34 cellular contexts compared by ENCODE assay signal in genomic region chr12:2984249-2984648, GRCh38.
"Had no signal": no experiment of that assay in that cellular context is flagged by ENCODE, and none has a peak within 500 bp of the region (broad histone marks: within the 10 kb centered on the region; RNA-seq: fewer than 3 reads in every experiment).

No MANE protein-coding gene starts in this region.

- H3K27ac Mint-ChIP-seq: activated CD8-positive, alpha-beta memory T cell treated with anti-CD3 and anti-CD28 coated beads, Interleukin-2, amount 10 ng/mL, durations not matched to agents 7 days and 5 days; activated CD8-positive, alpha-beta T cell treated with anti-CD3 and anti-CD28 coated beads, Interleukin-2, amount 10 ng/mL, durations not matched to agents 7 days and 5 days; activated naive CD8-positive, alpha-beta T cell; activated T-cell treated with anti-CD3 and anti-CD28 coated beads, Interleukin-2, amount 50 U/mL, for 72 hours; naive B cell; stimulated activated naive B cell treated with anti-CD40 and anti-IgM and Interleukin-4, amounts not matched to agents 10 μg/mL and 1 μg/mL and 100 μg/mL, for 72 hours; T-helper 1 cell treated with Interleukin-12 subunit alpha and Interleukin-12 subunit beta and Interleukin-4 antibody, amounts not matched to agents 30 μg/mL and 1 μg/mL, for 36 hours had no signal

- H3K4me1 Mint-ChIP-seq: activated CD8-positive, alpha-beta memory T cell treated with anti-CD3 and anti-CD28 coated beads, Interleukin-2, amount 10 ng/mL, durations not matched to agents 7 days and 5 days; naive B cell had no signal

- H3K4me3 ChIP-seq: body of pancreas, colonic mucosa, right atrium auricular region, stomach, suprapubic skin, tibial artery, upper lobe of right lung had no signal

- H3K27ac ChIP-seq: colonic mucosa, parathyroid adenoma, right atrium auricular region, stomach, suprapubic skin, tibial artery, upper lobe of right lung, WERI-Rb-1 had no signal

- H3K27me3 Mint-ChIP-seq: activated CD8-positive, alpha-beta memory T cell treated with anti-CD3 and anti-CD28 coated beads, Interleukin-2, amount 10 ng/mL, durations not matched to agents 7 days and 5 days; activated naive CD8-positive, alpha-beta T cell had no signal

- H3K9me3 Mint-ChIP-seq: activated T-cell treated with anti-CD3 and anti-CD28 coated beads, Interleukin-2, amount 50 U/mL, for 72 hours; T-helper 1 cell treated with Interleukin-12 subunit alpha and Interleukin-12 subunit beta and Interleukin-4 antibody, amounts not matched to agents 30 μg/mL and 1 μg/mL, for 36 hours had no signal

- H3K4me3 Mint-ChIP-seq: activated CD8-positive, alpha-beta memory T cell treated with anti-CD3 and anti-CD28 coated beads, Interleukin-2, amount 10 ng/mL, durations not matched to agents 7 days and 5 days; activated CD8-positive, alpha-beta T cell treated with anti-CD3 and anti-CD28 coated beads, Interleukin-2, amount 10 ng/mL, durations not matched to agents 7 days and 5 days; activated naive CD8-positive, alpha-beta T cell; activated T-cell treated with anti-CD3 and anti-CD28 coated beads, Interleukin-2, amount 50 U/mL, for 72 hours; naive B cell; nephron progenitor cell; stimulated activated naive B cell treated with anti-CD40 and anti-IgM and Interleukin-4, amounts not matched to agents 10 μg/mL and 1 μg/mL and 100 μg/mL, for 72 hours; T-helper 1 cell treated with Interleukin-12 subunit alpha and Interleukin-12 subunit beta and Interleukin-4 antibody, amounts not matched to agents 30 μg/mL and 1 μg/mL, for 36 hours had no signal

- H3K36me3 ChIP-seq: colonic mucosa, right atrium auricular region, suprapubic skin, upper lobe of right lung had no signal

- ATAC-seq: activated CD8-positive, alpha-beta memory T cell treated with anti-CD3 and anti-CD28 coated beads, Interleukin-2, amount 10 ng/mL, durations not matched to agents 7 days and 5 days; activated CD8-positive, alpha-beta T cell treated with anti-CD3 and anti-CD28 coated beads, Interleukin-2, amount 10 ng/mL, durations not matched to agents 7 days and 5 days; activated T-cell treated with anti-CD3 and anti-CD28 coated beads, Interleukin-2, amount 50 U/mL, for 72 hours; body of pancreas; left cardiac atrium; left ventricle myocardium superior; stimulated activated naive B cell treated with anti-CD40 and anti-IgM and Interleukin-4, amounts not matched to agents 10 μg/mL and 1 μg/mL and 100 μg/mL, for 72 hours; upper lobe of right lung had no signal

- H3K27me3 ChIP-seq: body of pancreas, colonic mucosa, right atrium auricular region, stomach, suprapubic skin, tibial artery, upper lobe of right lung had no signal

- FAIRE-seq: endometrium, keratinocyte, TTC549 had no signal

- DNase-seq: activated CD4-positive, alpha-beta T cell treated with anti-CD3 and anti-CD28 coated beads for 1 hour; activated CD4-positive, alpha-beta T cell treated with anti-CD3 and anti-CD28 coated beads, Interleukin-2, amount 50 U/mL, for 1 hour; activated CD8-positive, alpha-beta memory T cell treated with anti-CD3 and anti-CD28 coated beads, Interleukin-2, amount 10 ng/mL, durations not matched to agents 7 days and 5 days; activated CD8-positive, alpha-beta T cell treated with anti-CD3 and anti-CD28 coated beads, Interleukin-2, amount 10 ng/mL, durations not matched to agents 7 days and 5 days; activated effector memory CD4-positive, alpha-beta T cell treated with Interleukin-2 at 50 U/mL for 16 hours; activated naive CD4-positive, alpha-beta T cell treated with Interleukin-2 at 50 U/mL for 16 hours; activated T-cell treated with anti-CD3 and anti-CD28 coated beads, Interleukin-2, amount 50 U/mL, for 72 hours; anterior cingulate cortex; body of pancreas; colonic mucosa; effector CD8-positive, alpha-beta T cell; head of caudate nucleus; hippocampal formation; left cardiac atrium; left ventricle myocardium superior; naive B cell; nephron progenitor cell; nucleus accumbens; stimulated activated CD4-positive, alpha-beta T cell treated with anti-CD3 and anti-CD28 coated beads, Interleukin-15, amount 100 ng/mL, for 24 hours; stimulated activated CD4-positive, alpha-beta T cell treated with anti-CD3 and anti-CD28 coated beads, Interleukin-2, amount 100 ng/mL, for 24 hours; stimulated activated naive B cell treated with anti-CD40 and anti-IgM and Interleukin-4, amounts not matched to agents 10 μg/mL and 1 μg/mL and 100 μg/mL, for 72 hours; stomach; T-helper 9 cell; tibial artery; upper lobe of right lung; WERI-Rb-1 had no signal

- H3K9me3 ChIP-seq: body of pancreas, colonic mucosa, right atrium auricular region, suprapubic skin, upper lobe of right lung had no signal

- H3K4me1 ChIP-seq: colonic mucosa, parathyroid adenoma, right atrium auricular region, stomach, suprapubic skin, upper lobe of right lung had no signal

- H3K36me3 Mint-ChIP-seq: activated CD8-positive, alpha-beta memory T cell treated with anti-CD3 and anti-CD28 coated beads, Interleukin-2, amount 10 ng/mL, durations not matched to agents 7 days and 5 days; activated naive CD8-positive, alpha-beta T cell; naive B cell; stimulated activated naive B cell treated with anti-CD40 and anti-IgM and Interleukin-4, amounts not matched to agents 10 μg/mL and 1 μg/mL and 100 μg/mL, for 72 hours had no signal
